In genomic region chr18:11891737-11892136, GRCh38 we compare ENCODE assay signal across 30 cellular contexts.
"Had no signal": no experiment of that assay in that cellular context is flagged by ENCODE, and none has a peak within 500 bp of the region (broad histone marks: within the 10 kb centered on the region; RNA-seq: fewer than 3 reads in every experiment).

No MANE protein-coding gene starts in this region.

- DNase-seq: activated B cell treated with CpG ODN at 0.5 μM for 24 hours; activated CD4-positive, alpha-beta memory T cell treated with anti-CD3 and anti-CD28 coated beads, Interleukin-2, amount 10 ng/mL, durations not matched to agents 7 days and 5 days; activated CD4-positive, alpha-beta T cell treated with anti-CD3 and anti-CD28 coated beads for 36 hours; activated CD4-positive, alpha-beta T cell treated with anti-CD3 and anti-CD28 coated beads, Interleukin-2, amount 10 ng/mL, durations not matched to agents 24 days and 14 days; activated CD4-positive, alpha-beta T cell treated with anti-CD3 and anti-CD28 coated beads, Interleukin-2, amount 50 U/mL, for 4 hours; activated effector memory CD4-positive, alpha-beta T cell treated with Interleukin-2 at 50 U/mL for 16 hours; activated gamma-delta T cell treated with Interleukin-2 at 50 U/mL for 16 hours; activated naive CD4-positive, alpha-beta T cell treated with Interleukin-2 at 50 U/mL for 16 hours; activated naive CD8-positive, alpha-beta T cell treated with anti-CD3 and anti-CD28 coated beads, Interleukin-2, amount 10 ng/mL, durations not matched to agents 7 days and 5 days; activated T-cell treated with anti-CD3 and anti-CD28 coated beads, Interleukin-2, amount 50 U/mL, for 4 hours; dorsolateral prefrontal cortex; effector memory CD4-positive, alpha-beta T cell; endodermal cell; foreskin fibroblast; SW 1271; T-cell; T1000; WERI-Rb-1 had no signal

- H3K36me3 ChIP-seq: breast epithelium had no signal

- H3K4me3 Mint-ChIP-seq: activated B cell treated with CpG ODN at 0.5 μM for 24 hours; activated CD4-positive, alpha-beta memory T cell treated with anti-CD3 and anti-CD28 coated beads, Interleukin-2, amount 10 ng/mL, durations not matched to agents 7 days and 5 days; activated CD4-positive, alpha-beta T cell treated with anti-CD3 and anti-CD28 coated beads for 36 hours; activated CD4-positive, alpha-beta T cell treated with anti-CD3 and anti-CD28 coated beads, Interleukin-2, amount 10 ng/mL, durations not matched to agents 24 days and 14 days; activated naive CD8-positive, alpha-beta T cell treated with anti-CD3 and anti-CD28 coated beads, Interleukin-2, amount 10 ng/mL, durations not matched to agents 7 days and 5 days; activated T-cell treated with anti-CD3 and anti-CD28 coated beads, Interleukin-2, amount 50 U/mL, for 4 hours; activated T-helper 17 cell treated with anti-CD3 and anti-CD28 coated beads, Interleukin-2, amount 50 U/mL, for 72 hours; brain; central memory CD8-positive, alpha-beta T cell; dendritic cell treated with granulocyte-macrophage colony-stimulating factor and Interleukin-4, amounts not matched to agents 40 ng/mL and 50 ng/mL, for 4 days; endodermal cell; T-cell; T-helper 1 cell treated with Interleukin-12 subunit alpha and Interleukin-12 subunit beta and Interleukin-4 antibody, amounts not matched to agents 30 μg/mL and 1 μg/mL, for 36 hours had no signal

- H3K4me3 ChIP-seq: ascending aorta, breast epithelium, cardiac muscle cell, coronary artery, dorsolateral prefrontal cortex had no signal

- ATAC-seq: activated CD4-positive, alpha-beta T cell treated with anti-CD3 and anti-CD28 coated beads for 36 hours; activated CD4-positive, CD25-positive, alpha-beta regulatory T cell treated with anti-CD3 and anti-CD28 coated beads, Interleukin-2, amount 50 U/mL, for 24 hours; activated naive CD4-positive, alpha-beta T cell treated with anti-CD3 and anti-CD28 coated beads, Interleukin-2, amount 50 U/mL, for 72 hours; activated T-cell treated with anti-CD3 and anti-CD28 coated beads, Interleukin-2, amount 50 U/mL, for 4 hours; activated T-helper 17 cell treated with anti-CD3 and anti-CD28 coated beads, Interleukin-2, amount 50 U/mL, for 72 hours; esophagus mucosa; T-cell had no signal

- H3K27ac ChIP-seq: ascending aorta, breast epithelium, cardiac muscle cell, coronary artery, dorsolateral prefrontal cortex, WERI-Rb-1 had no signal

- H3K27me3 ChIP-seq: ascending aorta, breast epithelium, cardiac muscle cell, dorsolateral prefrontal cortex had no signal

- H3K4me1 ChIP-seq: ascending aorta, breast epithelium had no signal

- H3K36me3 Mint-ChIP-seq: activated naive CD4-positive, alpha-beta T cell treated with anti-CD3 and anti-CD28 coated beads, Interleukin-2, amount 50 U/mL, for 72 hours had no signal

- H3K27me3 Mint-ChIP-seq: activated B cell treated with CpG ODN at 0.5 μM for 24 hours; activated CD4-positive, alpha-beta memory T cell treated with anti-CD3 and anti-CD28 coated beads, Interleukin-2, amount 10 ng/mL, durations not matched to agents 7 days and 5 days; activated CD4-positive, alpha-beta T cell treated with anti-CD3 and anti-CD28 coated beads for 36 hours; activated CD4-positive, alpha-beta T cell treated with anti-CD3 and anti-CD28 coated beads, Interleukin-2, amount 10 ng/mL, durations not matched to agents 24 days and 14 days; activated naive CD8-positive, alpha-beta T cell treated with anti-CD3 and anti-CD28 coated beads, Interleukin-2, amount 10 ng/mL, durations not matched to agents 7 days and 5 days; activated T-helper 17 cell treated with anti-CD3 and anti-CD28 coated beads, Interleukin-2, amount 50 U/mL, for 72 hours; brain; central memory CD8-positive, alpha-beta T cell; dendritic cell treated with granulocyte-macrophage colony-stimulating factor and Interleukin-4, amounts not matched to agents 40 ng/mL and 50 ng/mL, for 4 days; T-cell had no signal

- H3K9me3 Mint-ChIP-seq: activated B cell treated with CpG ODN at 0.5 μM for 24 hours; activated CD4-positive, alpha-beta memory T cell treated with anti-CD3 and anti-CD28 coated beads, Interleukin-2, amount 10 ng/mL, durations not matched to agents 7 days and 5 days; activated CD4-positive, alpha-beta T cell treated with anti-CD3 and anti-CD28 coated beads, Interleukin-2, amount 10 ng/mL, durations not matched to agents 24 days and 14 days; activated naive CD4-positive, alpha-beta T cell treated with anti-CD3 and anti-CD28 coated beads, Interleukin-2, amount 50 U/mL, for 72 hours; activated naive CD8-positive, alpha-beta T cell treated with anti-CD3 and anti-CD28 coated beads, Interleukin-2, amount 10 ng/mL, durations not matched to agents 7 days and 5 days; activated T-cell treated with anti-CD3 and anti-CD28 coated beads, Interleukin-2, amount 50 U/mL, for 4 hours; activated T-helper 17 cell treated with anti-CD3 and anti-CD28 coated beads, Interleukin-2, amount 50 U/mL, for 72 hours; brain; central memory CD8-positive, alpha-beta T cell; dendritic cell treated with granulocyte-macrophage colony-stimulating factor and Interleukin-4, amounts not matched to agents 40 ng/mL and 50 ng/mL, for 4 days; endodermal cell; T-cell; T-helper 1 cell treated with Interleukin-12 subunit alpha and Interleukin-12 subunit beta and Interleukin-4 antibody, amounts not matched to agents 30 μg/mL and 1 μg/mL, for 36 hours had no signal

- H3K4me1 Mint-ChIP-seq: activated T-helper 17 cell treated with anti-CD3 and anti-CD28 coated beads, Interleukin-2, amount 50 U/mL, for 72 hours; brain; central memory CD8-positive, alpha-beta T cell had no signal

- H3K9me3 ChIP-seq: ascending aorta, breast epithelium had no signal

- H3K27ac Mint-ChIP-seq: activated B cell treated with CpG ODN at 0.5 μM for 24 hours; activated CD4-positive, alpha-beta memory T cell treated with anti-CD3 and anti-CD28 coated beads, Interleukin-2, amount 10 ng/mL, durations not matched to agents 7 days and 5 days; activated CD4-positive, alpha-beta T cell treated with anti-CD3 and anti-CD28 coated beads for 36 hours; activated CD4-positive, alpha-beta T cell treated with anti-CD3 and anti-CD28 coated beads, Interleukin-2, amount 10 ng/mL, durations not matched to agents 24 days and 14 days; activated naive CD4-positive, alpha-beta T cell treated with anti-CD3 and anti-CD28 coated beads, Interleukin-2, amount 50 U/mL, for 72 hours; activated naive CD8-positive, alpha-beta T cell treated with anti-CD3 and anti-CD28 coated beads, Interleukin-2, amount 10 ng/mL, durations not matched to agents 7 days and 5 days; activated T-helper 17 cell treated with anti-CD3 and anti-CD28 coated beads, Interleukin-2, amount 50 U/mL, for 72 hours; brain; dendritic cell treated with granulocyte-macrophage colony-stimulating factor and Interleukin-4, amounts not matched to agents 40 ng/mL and 50 ng/mL, for 4 days; endodermal cell; T-cell; T-helper 1 cell treated with Interleukin-12 subunit alpha and Interleukin-12 subunit beta and Interleukin-4 antibody, amounts not matched to agents 30 μg/mL and 1 μg/mL, for 36 hours had no signal
